In the genomic region with DNA sequence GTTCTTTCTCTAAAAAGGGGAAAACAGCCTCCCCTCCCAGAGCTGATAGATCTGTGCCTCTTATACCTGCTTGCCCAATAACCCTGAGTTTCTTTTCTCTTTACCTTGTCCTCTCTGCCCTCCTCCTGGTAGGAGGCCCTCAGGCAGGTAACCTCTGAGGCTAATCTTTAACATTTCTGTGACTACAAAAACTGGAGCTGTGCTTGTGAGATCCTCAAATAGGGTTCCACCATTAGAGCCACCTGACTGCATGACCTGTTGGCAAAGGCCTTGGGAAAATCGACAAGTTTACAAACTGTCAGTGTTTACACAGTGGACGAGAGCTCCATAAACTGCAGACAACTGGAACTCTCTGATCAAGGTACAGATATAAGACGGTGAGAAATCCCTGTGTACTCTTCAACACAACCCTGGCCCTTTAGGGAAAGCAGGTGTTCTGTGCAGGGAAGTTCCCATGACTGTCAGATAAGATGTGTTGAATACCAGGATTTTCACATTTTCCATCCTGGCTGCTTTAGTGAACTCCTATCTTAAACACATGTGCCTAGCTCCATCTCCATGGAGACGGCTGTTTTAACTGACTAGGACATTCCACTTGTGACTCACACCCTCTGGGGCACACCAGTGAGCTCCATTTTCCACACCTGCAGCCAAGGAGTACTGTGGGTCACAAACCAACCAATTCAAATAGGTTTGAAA, we compare ENCODE assay signal across 9 cellular contexts. TPM values are rescaled to one million over a fixed set of nuclear protein-coding genes. Genes with fewer than 3 reads are reported as not detected.
DNase-seq lines count a peak whose midpoint lies in the region; ATAC-seq, FAIRE-seq and TF ChIP-seq lines count a peak whose summit lies in the region.
"Had no signal": no experiment of that assay in that cellular context is flagged by ENCODE, and none has a peak within 500 bp of the region (broad histone marks: within the 10 kb centered on the region; RNA-seq: fewer than 3 reads in every experiment).

No MANE protein-coding gene starts in this region.

- H3K9me3 Mint-ChIP-seq in T-helper 2 cell treated with Interferon-gamma antibody and Interleukin-4, amounts not matched to agents 5 μg/mL and 100 μg/mL, for 36 hours, result no peaks in the 10 kb centered on the region

- H3K4me3 Mint-ChIP-seq in T-helper 2 cell treated with Interferon-gamma antibody and Interleukin-4, amounts not matched to agents 5 μg/mL and 100 μg/mL, for 36 hours, result no peak overlapping the region

- no peak overlapping the region for H3K4me3 ChIP-seq in right atrium auricular region

- peak overlapping the region; percentile 15 for H3K27ac Mint-ChIP-seq in T-helper 2 cell treated with Interferon-gamma antibody and Interleukin-4, amounts not matched to agents 5 μg/mL and 100 μg/mL, for 36 hours

- no peaks in the 10 kb centered on the region for H3K27me3 Mint-ChIP-seq in T-helper 2 cell treated with Interferon-gamma antibody and Interleukin-4, amounts not matched to agents 5 μg/mL and 100 μg/mL, for 36 hours (ENCODE audit: low read depth)

- H3K36me3 Mint-ChIP-seq in T-helper 2 cell treated with Interferon-gamma antibody and Interleukin-4, amounts not matched to agents 5 μg/mL and 100 μg/mL, for 36 hours (ENCODE audit: low read depth), result peaks cover 15% of the 10 kb centered on the region

- peak; percentile 38 for DNase-seq in T-helper 2 cell treated with Interferon-gamma antibody and Interleukin-4, amounts not matched to agents 5 μg/mL and 100 μg/mL, for 36 hours (ENCODE audit: low spot score)
- no peak for DNase-seq in T-helper 2 cell
- peak; percentile 36 for DNase-seq in activated naive CD4-positive, alpha-beta T cell treated with anti-CD3 and anti-CD28 coated beads, Interleukin-2, amount 50 U/mL, for 16 hours
- peak; percentile 94 for DNase-seq in right atrium auricular region (ENCODE audit: low spot score)
- peak; percentile 40 to 46 for DNase-seq in stimulated activated CD4-positive, alpha-beta T cell treated with anti-CD3 and anti-CD28 coated beads, Interleukin-2, amount 100 ng/mL, for 24 hours
- DNase-seq in C1 segment of cervical spinal cord (lab: John Stamatoyannopoulos, UW), result no peak
- DNase-seq in GM12891 (ENCODE audit: insufficient read length, low spot score), result no peak

- ATAC-seq in GM21367 (IDR thresholded peaks at IDR 0.05; ENCODE audit: unreplicated experiment), result no peak

- peaks cover 68% of the 10 kb centered on the region for H3K36me3 ChIP-seq in right atrium auricular region

- peak overlapping the region; percentile 80 to 82 for H3K27ac ChIP-seq in right atrium auricular region

- TF ChIP-seq CTCF in right atrium auricular region (IDR thresholded peaks at IDR 0.05), result no peak

- H3K4me1 ChIP-seq in right atrium auricular region, result peaks cover 0 to 27% of the 10 kb centered on the region in 2 donors

- TF ChIP-seq POLR2A in GM12891 (IDR thresholded peaks at IDR 0.05; ENCODE audit: low read depth, low read length), result no peak

- H3K9me3 ChIP-seq in right atrium auricular region, result no peaks in the 10 kb centered on the region

- no peaks in the 10 kb centered on the region for H3K27me3 ChIP-seq in right atrium auricular region

- no peak for FAIRE-seq in GM12891 (lab: Jason Lieb, UNC)
- FAIRE-seq: G401.6 had no signal

- H3K4me1 Mint-ChIP-seq in T-helper 2 cell treated with Interferon-gamma antibody and Interleukin-4, amounts not matched to agents 5 μg/mL and 100 μg/mL, for 36 hours (ENCODE audit: low read depth), result peaks cover 2% of the 10 kb centered on the region

TF ChIP-seq in GM12891, 5 proteins besides CTCF, POLR2A, EP300 and RAD21:
- TF ChIP-seq POLR2AphosphoS5 (IDR thresholded peaks at IDR 0.05; ENCODE audit: low read depth, low read length), result no peak

RNA-seq across cellular contexts. Expression of a gene that starts 38.3 kb away (rescaled TPM):
- total RNA-seq in right atrium auricular region, result 100 to 1,000 TPM in 1 of 2 donors, 10 to 100 TPM in 1; 83.7 to 152 TPM
- 7.9 TPM for polyA plus RNA-seq in GM12891 (2012; ENCODE audit: low read depth, missing spikeins)

Comparison
In these comparisons a context has a peak if more than half of its experiments do, and no peak if none do; other contexts are left out.
1. DNase-seq: peak in T-helper 2 cell treated with Interferon-gamma antibody and Interleukin-4, amounts not matched to agents 5 μg/mL and 100 μg/mL, for 36 hours (single experiment), activated naive CD4-positive, alpha-beta T cell treated with anti-CD3 and anti-CD28 coated beads, Interleukin-2, amount 50 U/mL, for 16 hours (single experiment), right atrium auricular region (single experiment) and stimulated activated CD4-positive, alpha-beta T cell treated with anti-CD3 and anti-CD28 coated beads, Interleukin-2, amount 100 ng/mL, for 24 hours (2 of 2); none in T-helper 2 cell (0 of 5), C1 segment of cervical spinal cord (0 of 14) and GM12891 (single experiment).